ENCODE assay signal across 11 cellular contexts in genomic region chr16:9077001-9077809, GRCh38. TPM values are rescaled to one million over a fixed set of nuclear protein-coding genes. Genes with fewer than 3 reads are reported as not detected.
A peak's percentile ranks its signal among the peaks of the same experiment; 100 is the strongest.
DNase-seq lines count a peak whose midpoint lies in the region; ATAC-seq and TF ChIP-seq lines count a peak whose summit lies in the region.
"Had no signal": no experiment of that assay in that cellular context is flagged by ENCODE, and none has a peak within 500 bp of the region (broad histone marks: within the 10 kb centered on the region; RNA-seq: fewer than 3 reads in every experiment).

No MANE protein-coding gene starts in this region.

- H3K36me3 ChIP-seq in aorta (ENCODE audit: control insufficient read depth in 1 of 2, insufficient read depth in 2 of 2, low read length in 1 of 2), result no peaks in the 10 kb centered on the region

- H3K27ac ChIP-seq in aorta (ENCODE audit: low read depth in 1 of 2, low read length in 2 of 2), result no peak overlapping the region

- H3K4me1 ChIP-seq in aorta (ENCODE audit: control insufficient read depth in 1 of 2, insufficient read depth in 2 of 2, low read length in 2 of 2), result no peaks in the 10 kb centered on the region
- H3K4me1 ChIP-seq: body of pancreas had no signal

- intact Hi-C loops in aorta (cut with DNase I), result no loop called here

- peaks cover 74% of the 10 kb centered on the region for H3K4me1 Mint-ChIP-seq in stimulated activated naive CD8-positive, alpha-beta T cell treated with anti-CD3 and anti-CD28 coated beads, Interleukin-15, amount 100 ng/mL, for 72 hours

- no peaks in the 10 kb centered on the region for H3K27me3 ChIP-seq in aorta (ENCODE audit: control insufficient read depth in 1 of 2, insufficient read depth in 2 of 2, low read length in 1 of 2)
- H3K27me3 ChIP-seq: body of pancreas had no signal

- no peaks in the 10 kb centered on the region for H3K27me3 Mint-ChIP-seq in stimulated activated naive CD8-positive, alpha-beta T cell treated with anti-CD3 and anti-CD28 coated beads, Interleukin-15, amount 100 ng/mL, for 72 hours

- H3K9me3 ChIP-seq in aorta (ENCODE audit: control insufficient read depth, low read length), result no peaks in the 10 kb centered on the region
- H3K9me3 ChIP-seq: body of pancreas had no signal

- WGBS in aorta, 2 donors, result 83 to 85% methylated on average over 11 of the region's 11 CpGs

- TF ChIP-seq CTCF in fibroblast of mammary gland (conservative IDR thresholded peaks at IDR 0.05; ENCODE audit: control insufficient read depth, insufficient read depth, low read depth, low read length), result no peak

- peak; percentile 67 for ATAC-seq in stimulated activated naive CD8-positive, alpha-beta T cell treated with anti-CD3 and anti-CD28 coated beads, Interleukin-15, Interleukin-2, amounts not matched to agents 100 U/mL and 50 U/mL, for 24 hours
- ATAC-seq in stimulated activated naive CD8-positive, alpha-beta T cell treated with anti-CD3 and anti-CD28 coated beads, Interleukin-15, amount 100 ng/mL, for 72 hours, result no peak
- ATAC-seq in aorta (ENCODE audit: low FRiP score), result no peak
- ATAC-seq: body of pancreas had no signal

- H3K4me3 ChIP-seq in fibroblast of mammary gland (ENCODE audit: control insufficient read depth, low read depth, low read length), result no peak overlapping the region
- no peak overlapping the region for H3K4me3 ChIP-seq in aorta (ENCODE audit: low read length in 2 of 2)
- H3K4me3 ChIP-seq: body of pancreas, lung had no signal

- peak overlapping the region in 1 of 2 donors; percentile 98 for H3K27ac Mint-ChIP-seq in stimulated activated naive CD8-positive, alpha-beta T cell treated with anti-CD3 and anti-CD28 coated beads, Interleukin-15, amount 100 ng/mL, for 72 hours

- peak; percentile 60 for DNase-seq in stimulated activated naive CD8-positive, alpha-beta T cell treated with anti-CD3 and anti-CD28 coated beads, Interleukin-15, Interleukin-2, amounts not matched to agents 100 U/mL and 50 U/mL, for 24 hours
- DNase-seq in stimulated activated naive CD8-positive, alpha-beta T cell treated with anti-CD3 and anti-CD28 coated beads, Interleukin-15, amount 100 ng/mL, for 72 hours, result no peak
- DNase-seq in SK-N-DZ (ENCODE audit: low spot score) (peak; percentile 25), fibroblast of mammary gland (ENCODE audit: low read depth) (peak; percentile 66), NCI-H146 (lab: John Stamatoyannopoulos, UW) (no peak), aorta (no peak), OCI-M2 (lab: John Stamatoyannopoulos, UW; ENCODE audit: unreplicated experiment) (no peak), NCI-H748 (lab: John Stamatoyannopoulos, UW; ENCODE audit: unreplicated experiment) (no peak)
- DNase-seq: body of pancreas, NCI-H2029 had no signal

- peaks cover 0 to 15% of the 10 kb centered on the region in 2 donors for H3K9me3 Mint-ChIP-seq in stimulated activated naive CD8-positive, alpha-beta T cell treated with anti-CD3 and anti-CD28 coated beads, Interleukin-15, amount 100 ng/mL, for 72 hours

- H3K4me3 Mint-ChIP-seq in stimulated activated naive CD8-positive, alpha-beta T cell treated with anti-CD3 and anti-CD28 coated beads, Interleukin-15, amount 100 ng/mL, for 72 hours, result peak overlapping the region in 1 of 2 donors; percentile 7

RNA-seq across cellular contexts. Expression of gene HAPSTR1, which starts 14.2 kb away (rescaled TPM):
- polyA plus RNA-seq in SK-N-DZ (2014; cell fraction: cytosol; rRNA removed), result 26.2 and 27.2 TPM in 2 replicates
- 15.1 and 17.8 TPM in 2 replicates for polyA plus RNA-seq in SK-N-DZ (2014; cell fraction: nucleus; rRNA removed)
- total RNA-seq in aorta, result 10 to 100 TPM; 65.4 to 67.5 TPM
- polyA plus RNA-seq in aorta, result 10 to 100 TPM; 14.0 to 19.2 TPM

Comparison
In these comparisons a context has a peak if more than half of its experiments do, and no peak if none do; other contexts are left out.
1. DNase-seq: peak in stimulated activated naive CD8-positive, alpha-beta T cell treated with anti-CD3 and anti-CD28 coated beads, Interleukin-15, Interleukin-2, amounts not matched to agents 100 U/mL and 50 U/mL, for 24 hours (single experiment), SK-N-DZ (single experiment) and fibroblast of mammary gland (single experiment); none in stimulated activated naive CD8-positive, alpha-beta T cell treated with anti-CD3 and anti-CD28 coated beads, Interleukin-15, amount 100 ng/mL, for 72 hours (0 of 2), NCI-H146 (single experiment), aorta (0 of 2), OCI-M2 (single experiment) and NCI-H748 (single experiment).